ENCODE assay signal across 28 cellular contexts in the genomic region with DNA sequence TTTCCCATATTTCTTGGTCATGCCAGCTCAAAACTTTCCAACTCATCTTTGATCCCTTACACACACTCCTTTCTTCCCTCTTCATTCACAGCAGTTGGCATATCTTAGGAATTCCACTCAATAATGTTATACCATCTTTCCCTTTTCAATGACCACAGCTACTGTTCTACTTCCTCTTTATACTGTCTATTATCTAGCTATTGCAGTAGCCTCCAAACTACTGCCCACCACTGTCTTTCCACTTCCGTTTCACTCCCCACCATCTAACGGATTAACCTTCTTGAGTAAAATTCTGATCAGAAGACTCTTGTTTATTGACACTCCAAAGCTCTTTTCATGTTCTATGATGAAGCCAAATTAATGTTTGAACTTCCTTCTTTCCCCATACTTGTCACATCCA. TPM values are rescaled to one million over a fixed set of nuclear protein-coding genes. Genes with fewer than 3 reads are reported as not detected.
"Had no signal": no experiment of that assay in that cellular context is flagged by ENCODE, and none has a peak within 500 bp of the region (broad histone marks: within the 10 kb centered on the region; RNA-seq: fewer than 3 reads in every experiment).

No MANE protein-coding gene starts in this region.

- H3K4me3 ChIP-seq: cardiac muscle cell, MG63, SK-N-MC had no signal

- H3K27ac Mint-ChIP-seq: activated CD4-positive, alpha-beta memory T cell treated with anti-CD3 and anti-CD28 coated beads, Interleukin-2, amount 10 ng/mL, durations not matched to agents 7 days and 5 days; activated CD4-positive, alpha-beta T cell treated with anti-CD3 and anti-CD28 coated beads, Interleukin-2, amount 10 ng/mL, durations not matched to agents 7 days and 5 days; activated naive CD4-positive, alpha-beta T cell treated with anti-CD3 and anti-CD28 coated beads, Interleukin-2, amount 10 ng/mL, durations not matched to agents 7 days and 5 days; activated naive CD8-positive, alpha-beta T cell treated with anti-CD3 and anti-CD28 coated beads for 36 hours; activated T-cell treated with anti-CD3 and anti-CD28 coated beads, Interleukin-2, amount 50 U/mL, for 72 hours; activated T-helper 2 cell treated with anti-CD3 and anti-CD28 coated beads, Interferon-gamma antibody, Interleukin-2, Interleukin-4, amounts not matched to agents 10 μg/mL and 5 μg/mL and 100 μg/mL, durations not matched to agents 14 hours and 24 hours and 36 hours; dendritic cell treated with granulocyte-macrophage colony-stimulating factor and Interleukin-4, amounts not matched to agents 40 ng/mL and 50 ng/mL, for 4 days had no signal

- H3K27ac ChIP-seq: brain microvascular endothelial cell, cardiac muscle cell, KMS-11, SK-N-MC, VCaP had no signal

- H3K9me3 Mint-ChIP-seq: activated CD4-positive, alpha-beta memory T cell treated with anti-CD3 and anti-CD28 coated beads, Interleukin-2, amount 10 ng/mL, durations not matched to agents 7 days and 5 days; activated CD4-positive, alpha-beta T cell treated with anti-CD3 and anti-CD28 coated beads, Interleukin-2, amount 10 ng/mL, durations not matched to agents 7 days and 5 days; activated naive CD4-positive, alpha-beta T cell treated with anti-CD3 and anti-CD28 coated beads, Interleukin-2, amount 10 ng/mL, durations not matched to agents 7 days and 5 days; activated T-helper 2 cell treated with anti-CD3 and anti-CD28 coated beads, Interferon-gamma antibody, Interleukin-2, Interleukin-4, amounts not matched to agents 10 μg/mL and 5 μg/mL and 100 μg/mL, durations not matched to agents 14 hours and 24 hours and 36 hours had no signal

- H3K4me1 Mint-ChIP-seq: activated CD4-positive, alpha-beta memory T cell treated with anti-CD3 and anti-CD28 coated beads, Interleukin-2, amount 10 ng/mL, durations not matched to agents 7 days and 5 days; activated CD4-positive, alpha-beta T cell treated with anti-CD3 and anti-CD28 coated beads, Interleukin-2, amount 10 ng/mL, durations not matched to agents 7 days and 5 days; activated naive CD4-positive, alpha-beta T cell treated with anti-CD3 and anti-CD28 coated beads, Interleukin-2, amount 10 ng/mL, durations not matched to agents 7 days and 5 days; activated naive CD8-positive, alpha-beta T cell treated with anti-CD3 and anti-CD28 coated beads for 36 hours had no signal

- H3K4me3 Mint-ChIP-seq: activated CD4-positive, alpha-beta memory T cell treated with anti-CD3 and anti-CD28 coated beads, Interleukin-2, amount 10 ng/mL, durations not matched to agents 7 days and 5 days; activated CD4-positive, alpha-beta T cell treated with anti-CD3 and anti-CD28 coated beads, Interleukin-2, amount 10 ng/mL, durations not matched to agents 7 days and 5 days; activated naive CD4-positive, alpha-beta T cell treated with anti-CD3 and anti-CD28 coated beads, Interleukin-2, amount 10 ng/mL, durations not matched to agents 7 days and 5 days; activated naive CD8-positive, alpha-beta T cell treated with anti-CD3 and anti-CD28 coated beads for 36 hours; activated T-cell treated with anti-CD3 and anti-CD28 coated beads, Interleukin-2, amount 50 U/mL, for 72 hours; dendritic cell treated with granulocyte-macrophage colony-stimulating factor and Interleukin-4, amounts not matched to agents 40 ng/mL and 50 ng/mL, for 4 days had no signal

- H3K36me3 ChIP-seq: brain microvascular endothelial cell, cardiac muscle cell, MG63 had no signal

- H3K27me3 Mint-ChIP-seq: activated CD4-positive, alpha-beta memory T cell treated with anti-CD3 and anti-CD28 coated beads, Interleukin-2, amount 10 ng/mL, durations not matched to agents 7 days and 5 days; activated CD4-positive, alpha-beta T cell treated with anti-CD3 and anti-CD28 coated beads, Interleukin-2, amount 10 ng/mL, durations not matched to agents 7 days and 5 days; activated naive CD4-positive, alpha-beta T cell treated with anti-CD3 and anti-CD28 coated beads, Interleukin-2, amount 10 ng/mL, durations not matched to agents 7 days and 5 days; activated naive CD8-positive, alpha-beta T cell treated with anti-CD3 and anti-CD28 coated beads for 36 hours; dendritic cell treated with granulocyte-macrophage colony-stimulating factor and Interleukin-4, amounts not matched to agents 40 ng/mL and 50 ng/mL, for 4 days had no signal

- H3K27me3 ChIP-seq: brain microvascular endothelial cell, cardiac muscle cell, MG63 had no signal

- H3K36me3 Mint-ChIP-seq: activated naive CD4-positive, alpha-beta T cell treated with anti-CD3 and anti-CD28 coated beads, Interleukin-2, amount 10 ng/mL, durations not matched to agents 7 days and 5 days; activated naive CD8-positive, alpha-beta T cell treated with anti-CD3 and anti-CD28 coated beads for 36 hours had no signal

- DNase-seq: activated CD4-positive, alpha-beta memory T cell treated with anti-CD3 and anti-CD28 coated beads, Interleukin-2, amount 10 ng/mL, durations not matched to agents 7 days and 5 days; activated CD4-positive, alpha-beta T cell treated with anti-CD3 and anti-CD28 coated beads, Interleukin-2, amount 10 ng/mL, durations not matched to agents 7 days and 5 days; activated CD4-positive, CD25-positive, alpha-beta regulatory T cell; activated gamma-delta T cell treated with Interleukin-2 at 50 U/mL for 16 hours; activated naive CD4-positive, alpha-beta T cell treated with anti-CD3 and anti-CD28 coated beads, Interleukin-2, amount 10 ng/mL, durations not matched to agents 7 days and 5 days; activated naive CD8-positive, alpha-beta T cell treated with anti-CD3 and anti-CD28 coated beads for 36 hours; activated T-cell treated with anti-CD3 and anti-CD28 coated beads for 4 hours; activated T-cell treated with anti-CD3 and anti-CD28 coated beads, Interleukin-2, amount 50 U/mL, for 72 hours; brain microvascular endothelial cell; MG63; NCI-H1092 treated with DMSO at 0.1 percent for 48 hours; NCI-H1417 treated with DMSO at 0.1 percent for 48 hours; NCI-H1694; NCI-H2029; NCI-H2107; NCI-H345; NCI-H510A; NCI-H69; NK-92 treated with Interleukin-12 subunit alpha and Interleukin-12 subunit beta, amount 100 ng/mL, for 24 hours; SIG-M5; T-helper 1 cell had no signal

RNA-seq across cellular contexts. Expression of a gene that starts 55.8 kb away (rescaled TPM):
- total RNA-seq: activated CD4-positive, alpha-beta memory T cell treated with anti-CD3 and anti-CD28 coated beads, Interleukin-2, amount 10 ng/mL, durations not matched to agents 7 days and 5 days; activated CD4-positive, alpha-beta T cell treated with anti-CD3 and anti-CD28 coated beads, Interleukin-2, amount 10 ng/mL, durations not matched to agents 7 days and 5 days; activated naive CD8-positive, alpha-beta T cell treated with anti-CD3 and anti-CD28 coated beads for 36 hours; activated T-cell treated with anti-CD3 and anti-CD28 coated beads, Interleukin-2, amount 50 U/mL, for 72 hours; activated T-helper 2 cell treated with anti-CD3 and anti-CD28 coated beads, Interferon-gamma antibody, Interleukin-2, Interleukin-4, amounts not matched to agents 10 μg/mL and 5 μg/mL and 100 μg/mL, durations not matched to agents 14 hours and 24 hours and 36 hours; T-helper 2 cell treated with Interferon-gamma antibody and Interleukin-4, amounts not matched to agents 100 ng/mL and 5 ng/mL, for 36 hours had no signal
